8 cellular contexts compared by ENCODE assay signal in the genomic region with DNA sequence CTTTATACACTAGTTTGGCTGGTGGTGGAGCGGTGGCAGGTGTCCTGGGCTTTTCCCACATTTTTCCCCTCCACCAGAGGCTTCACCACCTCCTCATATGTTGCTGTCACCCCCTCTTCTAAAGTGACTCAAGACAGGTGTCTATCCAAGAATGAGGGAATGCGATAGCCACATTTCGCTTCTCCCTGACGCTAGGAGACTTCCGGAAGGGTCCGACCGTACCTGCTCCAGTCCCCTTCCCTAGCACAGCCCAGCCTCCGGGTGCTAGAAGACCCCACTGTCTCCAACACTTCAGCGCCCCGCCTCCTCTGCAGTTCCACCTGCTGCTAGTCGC. TPM values are rescaled to one million over a fixed set of nuclear protein-coding genes. Genes with fewer than 3 reads are reported as not detected.
DNase-seq lines count a peak whose midpoint lies in the region; ATAC-seq, FAIRE-seq and TF ChIP-seq lines count a peak whose summit lies in the region.

No MANE protein-coding gene starts in this region.

- peak overlapping the region; percentile 33; the same call in 1 of the 2 replicates for H3K14ac ChIP-seq in IMR-90 (replicated peaks; ENCODE audit: low read depth, low read length)

- no peak overlapping the region for H3K56ac ChIP-seq in IMR-90 (ENCODE audit: extremely low read depth, insufficient read depth, low read length)

- no peak overlapping the region for H3K23ac ChIP-seq in IMR-90 (ENCODE audit: low read depth, low read length)

- peak overlapping the region; percentile 87 to 91 for H3K27ac ChIP-seq in A549
- no peak overlapping the region; the same call in 1 of the 2 replicates for H3K27ac ChIP-seq in IMR-90 (ENCODE audit: insufficient read depth, low read length)
- H3K27ac ChIP-seq in mucosa of rectum (ENCODE audit: low read depth in 2 of 2, low read length in 2 of 2): peak overlapping the region; percentile 94 to 97

- CTCF ChIA-PET in A549 (lab: Yijun Ruan, JAX) (interaction anchor here (1.3 kb wide), 1 partner anchor 101 kb away, joined by 3 read pairs; no protein-coding TSS in a partner anchor), IMR-90 (lab: Yijun Ruan, JAX) (interaction anchor here (0.6 kb wide), 1 partner anchor 23 kb away, joined by 3 read pairs; no protein-coding TSS in a partner anchor)

- peak overlapping the region; percentile 92 for H2AK5ac ChIP-seq in IMR-90 (ENCODE audit: low read depth, low read length)

- H4K8ac ChIP-seq in IMR-90 (ENCODE audit: low read depth in 2 of 2, low read length in 2 of 2): peak overlapping the region; percentile 71 to 95; a peak in 3 of 4 replicates

- H4K5ac ChIP-seq in IMR-90 (ENCODE audit: low read depth, low read length): no peak overlapping the region

- H3K4me3 ChIP-seq in A549 (peak overlapping the region; percentile 88), IMR-90 (ENCODE audit: insufficient read depth, low read depth, low read length) (peak overlapping the region; percentile 80), cardiac fibroblast (replicated peaks in 1 of 2; ENCODE audit: low read depth in 2 of 2, low read length in 2 of 2) (peak overlapping the region; percentile 76 to 86), mucosa of rectum (ENCODE audit: low read length in 2 of 2) (peak overlapping the region; percentile 77 to 80)

- no peak for DNase-seq in A549 (ENCODE audit: low read depth in 1 of 2, low spot score in 1 of 2)
- DNase-seq in IMR-90: no peak
- DNase-seq in cardiac fibroblast (ENCODE audit: low read depth in 2 of 2): no peak
- DNase-seq in NCI-H526 treated with DMSO at 0.1 percent for 48 hours (lab: John Stamatoyannopoulos, UW): no peak
- no peak for DNase-seq in SK-N-DZ (ENCODE audit: low spot score)
- no peak for DNase-seq in NOMO-1 treated with dmso at 0.1 percent for 144 hours (lab: John Stamatoyannopoulos, UW; ENCODE audit: unreplicated experiment)

- intact Hi-C loops in IMR-90 (cut with micrococcal nuclease): no loop called here

- no peak for FAIRE-seq in A549 (lab: Jason Lieb, UNC)

- H2BK20ac ChIP-seq in IMR-90 (ENCODE audit: low read depth, low read length): no peak overlapping the region

- H4K91ac ChIP-seq in IMR-90 (ENCODE audit: insufficient read depth, low read depth, low read length): no peak overlapping the region

- peaks cover 27% of the 10 kb centered on the region for H3K9me1 ChIP-seq in IMR-90 (ENCODE audit: insufficient read depth, low read length)

- H3K18ac ChIP-seq in IMR-90 (ENCODE audit: low read depth, low read length): no peak overlapping the region

- H3K4me1 ChIP-seq in A549 (peaks cover 25% of the 10 kb centered on the region; the same call in 2 of the 3 replicates), IMR-90 (ENCODE audit: control insufficient read depth, insufficient read depth, low read length) (peaks cover 15% of the 10 kb centered on the region), mucosa of rectum (ENCODE audit: control insufficient read depth in 2 of 2, insufficient read depth in 2 of 2, low read length in 2 of 2) (peaks cover 45 to 46% of the 10 kb centered on the region in 2 donors)

- no peak for TF ChIP-seq POLR2A in A549 (IDR thresholded peaks at IDR 0.05; ENCODE audit: low read length)
- TF ChIP-seq POLR2A in IMR-90 (IDR thresholded peaks at IDR 0.05; ENCODE audit: low read depth, low read length): no peak

- in situ Hi-C loops in IMR-90 (cut with MboI; ENCODE audit: low sequenced_read_pairs): no loop called here

- H3K27me3 ChIP-seq in IMR-90 (ENCODE audit: control insufficient read depth, insufficient read depth, low read length) (no peaks in the 10 kb centered on the region), mucosa of rectum (ENCODE audit: control insufficient read depth in 2 of 2, insufficient read depth in 2 of 2, low read length in 2 of 2) (no peaks in the 10 kb centered on the region)

- TF ChIP-seq RAD21 in A549 (conservative IDR thresholded peaks at IDR 0.05 in 1 of 2, IDR thresholded peaks at IDR 0.05 in 1 of 2): no peak
- TF ChIP-seq RAD21 in IMR-90 (IDR thresholded peaks at IDR 0.05; ENCODE audit: low read length): no peak

- H2AK9ac ChIP-seq in IMR-90 (replicated peaks; ENCODE audit: low read depth, low read length, poor library complexity): peak overlapping the region; percentile 98

- H3K9ac ChIP-seq in IMR-90 (ENCODE audit: low read depth, low read length): peak overlapping the region; percentile 23; the same call in 1 of the 2 replicates
- peak overlapping the region; percentile 88 to 89 for H3K9ac ChIP-seq in mucosa of rectum (ENCODE audit: low read depth in 1 of 2, low read length in 2 of 2)

- 3% methylated on average over 11 of the region's 11 CpGs for WGBS in A549 (ENCODE audit: missing lambda C conversion rate)
- WGBS in IMR-90 (ENCODE audit: extremely low coverage in 2 of 2, insufficient read length in 1 of 2), 2 experiments: 0% methylated on average over 1 of the region's 11 CpGs; no CpG with 5 or more reads in 1 of the 2 experiments

- POLR2A ChIA-PET in A549 (lab: Yijun Ruan, JAX): interaction anchor here (0.7 to 2.0 kb wide), 3 partner anchors 9 to 34 kb away, joined by 3 to 5 read pairs (median 4); a partner anchor contains a TSS
- POLR2A ChIA-PET in IMR-90 (lab: Charles Lee; ENCODE audit: unreplicated experiment): interaction anchor here (1.0 kb wide), 1 partner anchor 66 kb away, joined by 4 read pairs; no protein-coding TSS in a partner anchor

- no peaks in the 10 kb centered on the region for H3K9me3 ChIP-seq in A549
- H3K9me3 ChIP-seq in IMR-90 (ENCODE audit: control insufficient read depth, insufficient read depth, low read length): no peaks in the 10 kb centered on the region
- no peaks in the 10 kb centered on the region for H3K9me3 ChIP-seq in mucosa of rectum (ENCODE audit: control insufficient read depth in 2 of 2, low read length in 2 of 2)

- dilution Hi-C loops in IMR-90 (cut with HindIII; ENCODE audit: low sequenced_read_pairs, unreplicated experiment): no loop called here

- H3K36me3 ChIP-seq in IMR-90 (ENCODE audit: control insufficient read depth, insufficient read depth, low read length) (peaks cover 2% of the 10 kb centered on the region), mucosa of rectum (ENCODE audit: control insufficient read depth in 2 of 2, insufficient read depth in 2 of 2, low read length in 2 of 2) (no peaks in the 10 kb centered on the region)

- ATAC-seq in A549 (peak; percentile 8 to 31; a peak in 4 of 6 replicates), IMR-90 (ENCODE audit: low read depth) (no peak), GM19467 (IDR thresholded peaks at IDR 0.05; ENCODE audit: unreplicated experiment) (no peak)

- H2BK120ac ChIP-seq in IMR-90 (ENCODE audit: low read depth, low read length): no peak overlapping the region

- peaks cover 13 to 57% of the 10 kb centered on the region in 2 experiments; a peak in 3 of 4 replicates for H3K79me1 ChIP-seq in IMR-90 (ENCODE audit: low read depth in 1 of 2, low read length in 2 of 2)

- BruUV-seq in IMR-90 (replicated peaks; lab: Mats Ljungman, UMichigan): no TSS peak

- H2BK15ac ChIP-seq in IMR-90 (ENCODE audit: low read depth, low read length): no peak overlapping the region

- H4K20me1 ChIP-seq in IMR-90 (ENCODE audit: insufficient read depth, low read length): peaks cover 44% of the 10 kb centered on the region

- TF ChIP-seq EP300 in A549 (IDR thresholded peaks at IDR 0.05): no peak

- H2AFZ ChIP-seq in IMR-90 (replicated peaks; ENCODE audit: low read length, poor library complexity): peak overlapping the region; percentile 98

- no peak overlapping the region for H2BK5ac ChIP-seq in IMR-90 (ENCODE audit: low read depth, low read length, poor library complexity, severe bottlenecking)

- H3K4me2 ChIP-seq in A549 (peak overlapping the region; percentile 99), IMR-90 (ENCODE audit: low read depth, low read length) (peak overlapping the region; percentile 83)

- no peak for TF ChIP-seq CTCF in A549 (IDR thresholded peaks at IDR 0.05)
- no peak for TF ChIP-seq CTCF in IMR-90 (conservative IDR thresholded peaks at IDR 0.05; ENCODE audit: low read depth, low read length)
- no peak for TF ChIP-seq CTCF in cardiac fibroblast (IDR thresholded peaks at IDR 0.05; ENCODE audit: low read depth, low read length)

- H3K4ac ChIP-seq in IMR-90 (ENCODE audit: low read depth, low read length): peak overlapping the region; percentile 63; the same call in 1 of the 2 replicates

RNA-seq across cellular contexts. Expression of a gene that starts 0.5 kb away (rescaled TPM):
- 128 TPM in 2 replicates for polyA plus RNA-seq in A549 (2011; rRNA removed)
- 66.6 and 93.6 TPM in 2 replicates for polyA plus RNA-seq in A549 (2012; cell fraction: cytosol; rRNA removed)
- polyA plus RNA-seq in A549 (2012; cell fraction: nucleus; rRNA removed): 96.7 and 99.0 TPM in 2 replicates
- 40.4 to 43.3 TPM (median 41.5 TPM) in 3 replicates for polyA plus RNA-seq in A549 (2017; fragmentation: RNase III; extraction: RNeasy Plus Mini Kit Qiagen cat#74134 plus additional on column Dnase treatment)
- polyA minus RNA-seq in A549 (2011; rRNA and poly(A)+ RNA removed): 199 and 259 TPM in 2 replicates
- total RNA-seq in IMR-90 (2012; rRNA removed): 23.3 and 25.8 TPM in 2 replicates
- polyA plus RNA-seq in IMR-90 (2012; rRNA removed): 108 and 111 TPM in 2 replicates
- polyA plus RNA-seq in IMR-90 (2012; cell fraction: cytosol; rRNA removed): 47.2 and 71.4 TPM in 2 replicates
- 52.8 and 64.1 TPM in 2 replicates for polyA plus RNA-seq in IMR-90 (2012; cell fraction: nucleus; rRNA removed; ENCODE audit: low replicate concordance)
- polyA plus RNA-seq in SK-N-DZ (2014; cell fraction: cytosol; rRNA removed): 35.8 and 40.7 TPM in 2 replicates
- 17.2 and 33.3 TPM in 2 replicates for polyA plus RNA-seq in SK-N-DZ (2014; cell fraction: nucleus; rRNA removed)

RNA-seq across cellular contexts. Expression of a gene that starts 17.2 kb away (rescaled TPM):
- polyA plus RNA-seq in A549 (2011; rRNA removed) (53.7 and 74.4 TPM in 2 replicates), A549 (2017; fragmentation: RNase III; extraction: RNeasy Plus Mini Kit Qiagen cat#74134 plus additional on column Dnase treatment) (32.9 to 39.9 TPM (median 39.4 TPM) in 3 replicates), IMR-90 (2012; rRNA removed) (80.1 and 81.1 TPM in 2 replicates)
- 42.7 and 49.7 TPM in 2 replicates for polyA plus RNA-seq in A549 (2012; cell fraction: cytosol; rRNA removed)
- 56.1 and 59.5 TPM in 2 replicates for polyA plus RNA-seq in A549 (2012; cell fraction: nucleus; rRNA removed)
- 79.0 and 112 TPM in 2 replicates for polyA minus RNA-seq in A549 (2011; rRNA and poly(A)+ RNA removed)
- total RNA-seq in IMR-90 (2012; rRNA removed): 61.4 and 91.8 TPM in 2 replicates
- 68.1 and 94.5 TPM in 2 replicates for polyA plus RNA-seq in IMR-90 (2012; cell fraction: cytosol; rRNA removed)
- polyA plus RNA-seq in IMR-90 (2012; cell fraction: nucleus; rRNA removed; ENCODE audit: low replicate concordance): 73.5 and 116 TPM in 2 replicates
- 70.1 and 107 TPM in 2 replicates for polyA plus RNA-seq in SK-N-DZ (2014; cell fraction: cytosol; rRNA removed)
- 79.2 and 96.6 TPM in 2 replicates for polyA plus RNA-seq in SK-N-DZ (2014; cell fraction: nucleus; rRNA removed)

RNA-seq across cellular contexts. Expression of a gene that starts 29.7 kb away (rescaled TPM):
- polyA plus RNA-seq in A549 (2011; rRNA removed) (48.9 and 58.4 TPM in 2 replicates), A549 (2017; fragmentation: RNase III; extraction: RNeasy Plus Mini Kit Qiagen cat#74134 plus additional on column Dnase treatment) (23.0 to 28.1 TPM (median 28.0 TPM) in 3 replicates), IMR-90 (2012; rRNA removed) (22.7 and 24.7 TPM in 2 replicates)
- polyA plus RNA-seq in A549 (2012; cell fraction: cytosol; rRNA removed): 42.6 and 54.4 TPM in 2 replicates
- polyA plus RNA-seq in A549 (2012; cell fraction: nucleus; rRNA removed): 338 and 363 TPM in 2 replicates
- 35.4 and 62.0 TPM in 2 replicates for polyA minus RNA-seq in A549 (2011; rRNA and poly(A)+ RNA removed)
- total RNA-seq in IMR-90 (2012; rRNA removed): 8.6 and 11.8 TPM in 2 replicates
- 10.2 and 12.4 TPM in 2 replicates for polyA plus RNA-seq in IMR-90 (2012; cell fraction: cytosol; rRNA removed)
- polyA plus RNA-seq in IMR-90 (2012; cell fraction: nucleus; rRNA removed; ENCODE audit: low replicate concordance): 160 and 201 TPM in 2 replicates
- polyA plus RNA-seq in SK-N-DZ (2014; cell fraction: cytosol; rRNA removed): 44.6 and 52.1 TPM in 2 replicates
- 413 and 419 TPM in 2 replicates for polyA plus RNA-seq in SK-N-DZ (2014; cell fraction: nucleus; rRNA removed)

RNA-seq across cellular contexts. Expression of a gene that starts 34.0 kb away (rescaled TPM):
- polyA plus RNA-seq in A549 (2011; rRNA removed): 46.2 and 65.3 TPM in 2 replicates
- 38.6 and 40.8 TPM in 2 replicates for polyA plus RNA-seq in A549 (2012; cell fraction: cytosol; rRNA removed)
- polyA plus RNA-seq in A549 (2012; cell fraction: nucleus; rRNA removed): 96.5 and 128 TPM in 2 replicates
- polyA plus RNA-seq in A549 (2017; fragmentation: RNase III; extraction: RNeasy Plus Mini Kit Qiagen cat#74134 plus additional on column Dnase treatment): 29.9 to 36.9 TPM (median 31.3 TPM) in 3 replicates
- polyA minus RNA-seq in A549 (2011; rRNA and poly(A)+ RNA removed): 42.7 and 47.2 TPM in 2 replicates
- 20.3 and 24.9 TPM in 2 replicates for total RNA-seq in IMR-90 (2012; rRNA removed)
- polyA plus RNA-seq in IMR-90 (2012; rRNA removed): 40.8 and 48.7 TPM in 2 replicates
- 20.9 and 24.3 TPM in 2 replicates for polyA plus RNA-seq in IMR-90 (2012; cell fraction: cytosol; rRNA removed)
- polyA plus RNA-seq in IMR-90 (2012; cell fraction: nucleus; rRNA removed; ENCODE audit: low replicate concordance): 154 and 222 TPM in 2 replicates
- 103 TPM in 2 replicates for polyA plus RNA-seq in SK-N-DZ (2014; cell fraction: cytosol; rRNA removed)
- polyA plus RNA-seq in SK-N-DZ (2014; cell fraction: nucleus; rRNA removed): 264 and 306 TPM in 2 replicates

RNA-seq across cellular contexts. Expression of a gene that starts 46.2 kb away (rescaled TPM):
- 0.05 TPM in 1 of 2 replicates, not detected in the other for polyA plus RNA-seq in A549 (2011; rRNA removed)
- polyA plus RNA-seq in A549 (2012; cell fraction: cytosol; rRNA removed): not detected in 2 replicates
- polyA plus RNA-seq in A549 (2012; cell fraction: nucleus; rRNA removed): 0.08 TPM in 1 of 2 replicates, not detected in the other
- polyA plus RNA-seq in A549 (2017; fragmentation: RNase III; extraction: RNeasy Plus Mini Kit Qiagen cat#74134 plus additional on column Dnase treatment): not detected in 3 replicates
- polyA minus RNA-seq in A549 (2011; rRNA and poly(A)+ RNA removed): not detected in 2 replicates
- not detected in 2 replicates for total RNA-seq in IMR-90 (2012; rRNA removed)
- polyA plus RNA-seq in IMR-90 (2012; rRNA removed): not detected in 2 replicates
- polyA plus RNA-seq in IMR-90 (2012; cell fraction: cytosol; rRNA removed): not detected in 2 replicates
- 0.12 and 0.24 TPM in 2 replicates for polyA plus RNA-seq in IMR-90 (2012; cell fraction: nucleus; rRNA removed; ENCODE audit: low replicate concordance)
- 6.2 and 8.3 TPM in 2 replicates for polyA plus RNA-seq in SK-N-DZ (2014; cell fraction: cytosol; rRNA removed)
- 2.9 and 6.4 TPM in 2 replicates for polyA plus RNA-seq in SK-N-DZ (2014; cell fraction: nucleus; rRNA removed)

Comparison
In these comparisons a context has a peak if more than half of its experiments do, and no peak if none do; other contexts are left out.
1. ATAC-seq: peak in A549 (2 of 2); none in IMR-90 (single experiment) and GM19467 (single experiment).
2. Peak in every context shown above with its lines, with median percentiles within 50 percentile points of each other: H3K4me3 ChIP-seq.